ENCODE assay signal across 8 cellular contexts in the genomic region with DNA sequence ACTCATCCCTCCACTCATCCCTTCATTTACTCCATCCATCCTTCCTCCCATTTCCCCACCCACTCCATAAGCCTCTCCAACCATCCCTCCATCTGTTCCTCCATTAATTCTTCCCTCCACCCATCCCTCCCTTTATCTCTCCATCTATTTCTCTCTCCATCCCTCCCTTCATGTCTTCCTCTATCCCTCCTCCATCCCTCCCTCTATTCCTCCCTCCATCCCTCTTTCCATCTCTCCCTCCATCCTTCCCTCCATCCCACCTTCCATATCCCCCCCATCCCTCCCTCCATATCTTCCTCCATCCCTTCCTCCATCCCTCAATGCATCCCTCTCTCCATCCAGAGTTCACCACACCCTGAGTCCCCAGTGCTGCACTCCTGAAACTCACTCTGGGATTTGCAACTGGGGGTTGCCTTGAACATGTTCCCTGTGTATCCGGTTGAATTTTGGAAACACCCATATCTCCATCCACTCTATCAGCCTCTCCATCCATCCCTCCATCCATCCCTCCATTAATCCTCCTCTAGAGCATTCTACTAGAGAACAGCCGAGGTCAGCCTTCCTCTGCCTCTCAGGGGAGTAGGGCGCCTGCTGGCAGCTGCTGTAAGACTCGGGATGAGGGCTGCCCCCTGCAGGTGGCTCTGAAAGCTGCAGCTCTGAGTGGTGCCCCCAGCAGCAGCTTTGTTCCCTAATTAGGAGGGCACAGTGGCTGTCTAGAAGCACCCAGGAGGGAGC. TPM values are rescaled to one million over a fixed set of nuclear protein-coding genes. Genes with fewer than 3 reads are reported as not detected.
A peak's percentile ranks its signal among the peaks of the same experiment; 100 is the strongest.
DNase-seq lines count a peak whose midpoint lies in the region; ATAC-seq and TF ChIP-seq lines count a peak whose summit lies in the region.

No MANE protein-coding gene starts in this region.

- TF ChIP-seq POLR2A in heart left ventricle (IDR thresholded peaks at IDR 0.05) = no peak

- H3K27ac ChIP-seq in heart left ventricle = no peak overlapping the region

- H3K9me3 Mint-ChIP-seq in activated naive CD8-positive, alpha-beta T cell treated with anti-CD3 and anti-CD28 coated beads, Interleukin-2, amount 10 ng/mL, durations not matched to agents 7 days and 5 days = no peaks in the 10 kb centered on the region

- 21 to 27% (median 24%) methylated on average over 2 to 4 of the region's 4 CpGs for WGBS in heart left ventricle, 4 donors

- peaks cover 5% of the 10 kb centered on the region for H3K27me3 Mint-ChIP-seq in activated naive CD8-positive, alpha-beta T cell treated with anti-CD3 and anti-CD28 coated beads, Interleukin-2, amount 10 ng/mL, durations not matched to agents 7 days and 5 days

- peak; percentile 29 for DNase-seq in LoVo (ENCODE audit: low spot score)
- peak; percentile 50 for DNase-seq in SW480 (ENCODE audit: low spot score)
- DNase-seq in activated naive CD8-positive, alpha-beta T cell treated with anti-CD3 and anti-CD28 coated beads, Interleukin-2, amount 10 ng/mL, durations not matched to agents 7 days and 5 days = peak; percentile 87
- peak; percentile 69 to 89 (median 76) for DNase-seq in heart left ventricle
- DNase-seq in retinal pigment epithelial cell (ENCODE audit: low read depth) = no peak

- H3K4me3 ChIP-seq in GM12875 (ENCODE audit: low read depth, low read length) (no peak overlapping the region), heart left ventricle (no peak overlapping the region), retinal pigment epithelial cell (ENCODE audit: low read length) (no peak overlapping the region)

- H3K4me3 Mint-ChIP-seq in activated naive CD8-positive, alpha-beta T cell treated with anti-CD3 and anti-CD28 coated beads, Interleukin-2, amount 10 ng/mL, durations not matched to agents 7 days and 5 days = no peak overlapping the region

- no peaks in the 10 kb centered on the region for H3K36me3 ChIP-seq in heart left ventricle

- no peaks in the 10 kb centered on the region for H3K27me3 ChIP-seq in heart left ventricle

- H3K27ac Mint-ChIP-seq in activated naive CD8-positive, alpha-beta T cell treated with anti-CD3 and anti-CD28 coated beads, Interleukin-2, amount 10 ng/mL, durations not matched to agents 7 days and 5 days = peak overlapping the region; percentile 31

- peaks cover 19% of the 10 kb centered on the region for H3K4me1 Mint-ChIP-seq in activated naive CD8-positive, alpha-beta T cell treated with anti-CD3 and anti-CD28 coated beads, Interleukin-2, amount 10 ng/mL, durations not matched to agents 7 days and 5 days

- peak; percentile 87 for ATAC-seq in activated naive CD8-positive, alpha-beta T cell treated with anti-CD3 and anti-CD28 coated beads, Interleukin-2, amount 10 ng/mL, durations not matched to agents 7 days and 5 days (ENCODE audit: low read depth)
- peak; percentile 63 to 75 (median 64) for ATAC-seq in heart left ventricle
- no peak for ATAC-seq in GM21526 (IDR thresholded peaks at IDR 0.05; ENCODE audit: low FRiP score, unreplicated experiment)
- ATAC-seq in HG03571 (IDR thresholded peaks at IDR 0.05; ENCODE audit: unreplicated experiment) = no peak

- intact Hi-C loops in heart left ventricle (cut with DNase I) = loop anchor here (1.0 to 10.0 kb wide), 9 partner anchors 36 to 111 kb away; no protein-coding TSS in a partner anchor

- peak; percentile 88 for TF ChIP-seq CTCF in GM12875 (IDR thresholded peaks at IDR 0.05; ENCODE audit: borderline replicate concordance, insufficient read depth, low read depth, low read length)
- TF ChIP-seq CTCF in heart left ventricle (IDR thresholded peaks at IDR 0.05) = peak; percentile 69 to 88 (median 78)
- peak; percentile 85 for TF ChIP-seq CTCF in retinal pigment epithelial cell (conservative IDR thresholded peaks at IDR 0.05; ENCODE audit: low read depth, low read length)

- no peaks in the 10 kb centered on the region for H3K36me3 Mint-ChIP-seq in activated naive CD8-positive, alpha-beta T cell treated with anti-CD3 and anti-CD28 coated beads, Interleukin-2, amount 10 ng/mL, durations not matched to agents 7 days and 5 days

- POLR2A ChIA-PET in activated naive CD8-positive, alpha-beta T cell treated with anti-CD3 and anti-CD28 coated beads, Interleukin-2, amount 10 ng/mL, durations not matched to agents 7 days and 5 days (lab: Charles Lee) = interaction anchor here (1.0 to 1.7 kb wide), 9 partner anchors 11 to 129 kb away, joined by 3 to 15 read pairs (median 5); no protein-coding TSS in a partner anchor

- H3K4me1 ChIP-seq in heart left ventricle = peaks cover 2 to 67% (median 30%) of the 10 kb centered on the region in 12 donors

- no peaks in the 10 kb centered on the region for H3K9me3 ChIP-seq in heart left ventricle

RNA-seq across cellular contexts. Expression of a gene that starts 39.4 kb away (rescaled TPM):
- 10 to 100 TPM; 12.2 to 13.2 TPM for total RNA-seq in activated naive CD8-positive, alpha-beta T cell treated with anti-CD3 and anti-CD28 coated beads, Interleukin-2, amount 10 ng/mL, durations not matched to agents 7 days and 5 days
- 10 to 100 TPM in 7 of 9 donors, 1 to 10 TPM in 2; 3.3 to 25.3 (median 13.5) TPM for total RNA-seq in heart left ventricle
- 10 to 100 TPM in 1 of 2 donors, 1 to 10 TPM in 1; 7.2 to 21.7 TPM for polyA plus RNA-seq in heart left ventricle

RNA-seq across cellular contexts. Expression of a gene that starts 56.9 kb away (rescaled TPM):
- not detected for total RNA-seq in activated naive CD8-positive, alpha-beta T cell treated with anti-CD3 and anti-CD28 coated beads, Interleukin-2, amount 10 ng/mL, durations not matched to agents 7 days and 5 days
- total RNA-seq in heart left ventricle = 10 to 100 TPM in 1 of 9 donors, 1 to 10 TPM in 6, under 1 TPM in 2; 0.75 to 10.8 (median 2.8) TPM
- 1 to 10 TPM; 3.0 to 3.5 TPM for polyA plus RNA-seq in heart left ventricle

Comparison
In these comparisons a context has a peak if more than half of its experiments do, and no peak if none do; other contexts are left out.
1. ATAC-seq: peak in activated naive CD8-positive, alpha-beta T cell treated with anti-CD3 and anti-CD28 coated beads, Interleukin-2, amount 10 ng/mL, durations not matched to agents 7 days and 5 days (single experiment) and heart left ventricle (4 of 4); none in GM21526 (single experiment) and HG03571 (single experiment).
2. Peak in every context shown above with its lines, with median percentiles within 50 percentile points of each other: CTCF ChIP-seq.